ENCODE assay signal across 8 cellular contexts in genomic region chr2:74507926-74508520, GRCh38. TPM values are rescaled to one million over a fixed set of nuclear protein-coding genes. Genes with fewer than 3 reads are reported as not detected.
DNase-seq lines count a peak whose midpoint lies in the region; ATAC-seq, FAIRE-seq and TF ChIP-seq lines count a peak whose summit lies in the region.

No MANE protein-coding gene starts in this region.

- H3K9me3 ChIP-seq in HCT116 (ENCODE audit: control insufficient read depth in 1 of 2, insufficient read depth in 1 of 2, low read depth in 1 of 2, low read length in 2 of 2) (no peaks in the 10 kb centered on the region), iPS-18c (ENCODE audit: control insufficient read depth, insufficient read depth, low read length) (no peaks in the 10 kb centered on the region), small intestine (ENCODE audit: control insufficient read depth, low read depth) (no peaks in the 10 kb centered on the region)

- H3K4me3 ChIP-seq in HCT116 (replicated peaks in 1 of 2; ENCODE audit: low read depth in 1 of 2, low read length in 2 of 2) (peak overlapping the region; percentile 85 to 93), astrocyte of the cerebellum (ENCODE audit: low read depth, low read length) (peak overlapping the region; percentile 89), iPS-18c (ENCODE audit: insufficient read depth, low read depth, low read length) (peak overlapping the region; percentile 94), small intestine (ENCODE audit: low read depth in 1 of 2, low read length in 2 of 2) (peak overlapping the region; percentile 54 to 75)

- H3K79me2 ChIP-seq in HCT116 (ENCODE audit: insufficient read depth, low read length) = peaks cover 22% of the 10 kb centered on the region

- H3K9ac ChIP-seq in HCT116 (ENCODE audit: low read length) = peak overlapping the region; percentile 85

- RAD21 ChIA-PET in HCT116 (lab: Charles Lee; ENCODE audit: low non-redundant PET in 1 of 2, low total read pairs in 2 of 2, uncharacterized antibody in 2 of 2, unreplicated experiment in 2 of 2) = no interaction called here

- no peak for FAIRE-seq in small intestine (lab: Jason Lieb, UNC)

- CTCF ChIA-PET in HCT116 (lab: Charles Lee) = no interaction called here

- H4K20me1 ChIP-seq in HCT116 (ENCODE audit: insufficient read depth) = no peaks in the 10 kb centered on the region

- peak overlapping the region; percentile 99 for H3K4me2 ChIP-seq in HCT116 (ENCODE audit: low read length)

- TF ChIP-seq CTCF in HCT116 (IDR thresholded peaks at IDR 0.05 in 2 of 3, conservative IDR thresholded peaks at IDR 0.05 in 1 of 3; ENCODE audit: borderline replicate concordance in 1 of 3, insufficient read depth in 1 of 3, low read depth in 2 of 3, low read length in 2 of 3) = no peak
- TF ChIP-seq CTCF in astrocyte of the cerebellum (IDR thresholded peaks at IDR 0.05; ENCODE audit: low read depth, low read length, missing control alignments) = no peak

- no peak for TF ChIP-seq RAD21 in HCT116 (IDR thresholded peaks at IDR 0.05; ENCODE audit: low read depth)

- no peaks in the 10 kb centered on the region for H3K9me2 ChIP-seq in HCT116 (ENCODE audit: insufficient read depth)

- TSS peak; percentile 74 for BruUV-seq in HCT116 (replicated peaks; lab: Mats Ljungman, UMichigan)

- intact Hi-C loops in HCT116 (cut with micrococcal nuclease) = no loop called here

- H3K4me1 ChIP-seq in HCT116 (ENCODE audit: control insufficient read depth in 1 of 2, insufficient read depth in 2 of 2, low read length in 2 of 2) (peaks cover 22 to 41% of the 10 kb centered on the region in 2 experiments), small intestine (ENCODE audit: control insufficient read depth in 2 of 2, insufficient read depth in 1 of 2, low read depth in 1 of 2, low read length in 1 of 2) (peaks cover 3 to 9% of the 10 kb centered on the region in 2 donors)

- H3K27me3 ChIP-seq in HCT116 (ENCODE audit: insufficient read depth, low read length) (no peaks in the 10 kb centered on the region), small intestine (ENCODE audit: control insufficient read depth in 2 of 2, insufficient read depth in 2 of 2, low read length in 2 of 2) (peaks cover 0 to 14% of the 10 kb centered on the region in 2 donors)

- in situ Hi-C loops in astrocyte of the cerebellum (cut with HindIII; ENCODE audit: low sequenced_read_pairs) = no loop called here

- H3K27ac ChIP-seq in HCT116 (ENCODE audit: low read depth, low read length) = peak overlapping the region; percentile 91
- peak overlapping the region; percentile 91 to 100 for H3K27ac ChIP-seq in small intestine (ENCODE audit: low read depth in 1 of 2, low read length in 1 of 2)

- 5 to 10% (median 7%) methylated on average over 38 of the region's 38 CpGs for WGBS in small intestine, 3 donors

- peaks cover 3 to 16% of the 10 kb centered on the region in 2 experiments; a peak in 2 of 4 replicates for H3K36me3 ChIP-seq in HCT116 (ENCODE audit: control insufficient read depth in 1 of 2, insufficient read depth in 2 of 2, low read length in 2 of 2)
- H3K36me3 ChIP-seq in small intestine (ENCODE audit: control insufficient read depth in 2 of 2, insufficient read depth in 2 of 2, low read length in 2 of 2) = no peaks in the 10 kb centered on the region

- TF ChIP-seq POLR2A in HCT116 (IDR thresholded peaks at IDR 0.05; ENCODE audit: borderline replicate concordance, extremely low read depth, insufficient read depth, insufficient read length) = no peak

- H2AFZ ChIP-seq in HCT116 (ENCODE audit: low read depth, low read length, poor library complexity, severe bottlenecking) = no peak overlapping the region

- ATAC-seq in HCT116 = peak; percentile 48

- POLR2A ChIA-PET in HCT116 (lab: Charles Lee) = interaction anchor here (0.9 to 1.8 kb wide), 3 partner anchors 18 to 50 kb away, joined by 3 to 7 read pairs (median 3); partner anchors contain the start of genes AUP1, DQX1, HTRA2 and WBP1

- DNase-seq in GM03348 (ENCODE audit: low spot score) (peak; percentile 81), HCT116 (ENCODE audit: low read depth, low spot score) (no peak), NCI-H2171 (lab: John Stamatoyannopoulos, UW) (peak; percentile 78), astrocyte of the cerebellum (ENCODE audit: low read depth) (no peak), small intestine (peak; percentile 48), foreskin melanocyte (no peak)
- no peak for DNase-seq in stimulated activated CD4-positive, alpha-beta T cell treated with anti-CD3 and anti-CD28 coated beads, Interleukin-2, amount 100 ng/mL, for 48 hours

TF ChIP-seq in HCT116, 20 proteins besides CTCF, POLR2A, EP300 and RAD21:
- TF ChIP-seq ZFX (IDR thresholded peaks at IDR 0.05) (peak; percentile 58; the same call in 1 of the 2 replicates), ZBTB33 (IDR thresholded peaks at IDR 0.05; ENCODE audit: extremely low read depth, insufficient replicate concordance, low read length) (no peak)

RNA-seq across cellular contexts. Expression of gene PCGF1, which starts 0.5 kb away (rescaled TPM):
- total RNA-seq in HCT116 (2021; ENCODE audit: unreplicated experiment) = 39.9 TPM
- polyA plus RNA-seq in HCT116 (2012) = 61.5 and 64.4 TPM in 2 replicates
- 10 to 100 TPM; 13.2 to 21.0 (median 16.6) TPM for polyA plus RNA-seq in small intestine

RNA-seq across cellular contexts. Expression of gene TLX2, which starts 6.2 kb away (rescaled TPM):
- not detected for total RNA-seq in HCT116 (2021; ENCODE audit: unreplicated experiment)
- polyA plus RNA-seq in HCT116 (2012) = 0.04 and 0.06 TPM in 2 replicates
- polyA plus RNA-seq in small intestine = 1 to 10 TPM in 1 of 3 donors, not detected in 2; 5.4 TPM

RNA-seq across cellular contexts. Expression of gene LBX2, which starts 8.6 kb away (rescaled TPM):
- 10.1 TPM for total RNA-seq in HCT116 (2021; ENCODE audit: unreplicated experiment)
- polyA plus RNA-seq in HCT116 (2012) = 5.8 and 6.9 TPM in 2 replicates
- 1 to 10 TPM; 2.3 to 5.8 (median 4.9) TPM for polyA plus RNA-seq in small intestine

RNA-seq across cellular contexts. Expression of gene DQX1, which starts 18.0 kb away (rescaled TPM):
- 0.98 TPM for total RNA-seq in HCT116 (2021; ENCODE audit: unreplicated experiment)
- 0.48 and 0.50 TPM in 2 replicates for polyA plus RNA-seq in HCT116 (2012)
- 100 to 1,000 TPM in 1 of 3 donors, 10 to 100 TPM in 2; 20.0 to 106 (median 59.2) TPM for polyA plus RNA-seq in small intestine

RNA-seq across cellular contexts. Expression of gene AUP1, which starts 21.5 kb away (rescaled TPM):
- total RNA-seq in HCT116 (2021; ENCODE audit: unreplicated experiment) = 116 TPM
- 115 and 127 TPM in 2 replicates for polyA plus RNA-seq in HCT116 (2012)
- 100 to 1,000 TPM; 179 to 237 (median 201) TPM for polyA plus RNA-seq in small intestine

Comparison
In these comparisons a context has a peak if more than half of its experiments do, and no peak if none do; other contexts are left out.
1. DNase-seq: peak in GM03348 (single experiment), NCI-H2171 (single experiment) and small intestine (single experiment); none in HCT116 (single experiment), astrocyte of the cerebellum (single experiment), foreskin melanocyte (single experiment) and stimulated activated CD4-positive, alpha-beta T cell treated with anti-CD3 and anti-CD28 coated beads, Interleukin-2, amount 100 ng/mL, for 48 hours (0 of 2).
2. Peak in every context shown above with its lines, with median percentiles within 50 percentile points of each other: H3K4me3 ChIP-seq.